In genomic region chr2:194550702-194551101, GRCh38 we compare ENCODE assay signal across 19 cellular contexts.
DNase-seq lines count a peak whose midpoint lies in the region; ATAC-seq, FAIRE-seq and TF ChIP-seq lines count a peak whose summit lies in the region.
"Had no signal": no experiment of that assay in that cellular context is flagged by ENCODE, and none has a peak within 500 bp of the region (broad histone marks: within the 10 kb centered on the region; RNA-seq: fewer than 3 reads in every experiment).

No MANE protein-coding gene starts in this region.

- no peaks in the 10 kb centered on the region for H3K4me1 ChIP-seq in DND-41 (ENCODE audit: insufficient read depth, low read length)
- H3K4me1 ChIP-seq in endothelial cell of umbilical vein (ENCODE audit: control insufficient read depth, extremely low read depth, insufficient read depth, low read length), result peaks cover 2% of the 10 kb centered on the region
- no peaks in the 10 kb centered on the region for H3K4me1 ChIP-seq in smooth muscle cell (ENCODE audit: low read depth)
- H3K4me1 ChIP-seq in body of pancreas, result no peaks in the 10 kb centered on the region

- DNase-seq in DND-41, result no peak
- DNase-seq in OCI-M1 (lab: John Stamatoyannopoulos, UW), result peak; percentile 77
- DNase-seq in endothelial cell of umbilical vein (ENCODE audit: low read depth, low spot score), result no peak
- DNase-seq in smooth muscle cell (lab: John Stamatoyannopoulos, UW; ENCODE audit: unreplicated experiment), result no peak
- DNase-seq in NCI-H526 (lab: John Stamatoyannopoulos, UW), result no peak
- no peak for DNase-seq in body of pancreas
- DNase-seq: COR-L47; DMS153; IMR-90; Karpas-422; NCI-H1105; NCI-H1694 treated with DMSO at 0.1 percent for 48 hours; NCI-H2107; NCI-H345; NCI-H69; NK-92 treated with Interleukin-12 subunit alpha and Interleukin-12 subunit beta, amount 100 ng/mL, for 24 hours; RPMI8226 had no signal

- H3K4me3 ChIP-seq in DND-41 (ENCODE audit: low read depth in 1 of 2, low read length in 2 of 2), result no peak overlapping the region
- H3K4me3 ChIP-seq in endothelial cell of umbilical vein (replicated peaks in 1 of 3; ENCODE audit: insufficient read depth in 1 of 3, low read depth in 1 of 3, low read length in 3 of 3), result no peak overlapping the region
- H3K4me3 ChIP-seq in smooth muscle cell, result no peak overlapping the region
- no peak overlapping the region for H3K4me3 ChIP-seq in body of pancreas

- dilution Hi-C loops in endothelial cell of umbilical vein (cut with MboI; ENCODE audit: extremely low pct_ligation_motif_present, low sequenced_read_pairs), result no loop called here

- no peaks in the 10 kb centered on the region for H3K27me3 ChIP-seq in DND-41 (ENCODE audit: insufficient read depth, low read length, poor library complexity)
- no peaks in the 10 kb centered on the region for H3K27me3 ChIP-seq in endothelial cell of umbilical vein (ENCODE audit: control insufficient read depth in 2 of 2, insufficient read depth in 2 of 2, low read length in 2 of 2)
- peaks cover 4% of the 10 kb centered on the region for H3K27me3 ChIP-seq in smooth muscle cell (ENCODE audit: low read depth)
- H3K27me3 ChIP-seq in body of pancreas, result no peaks in the 10 kb centered on the region

- no peaks in the 10 kb centered on the region for H3K9me3 ChIP-seq in DND-41 (ENCODE audit: insufficient read depth, low read length, severe bottlenecking)
- H3K9me3 ChIP-seq in endothelial cell of umbilical vein (replicated peaks; ENCODE audit: control insufficient read depth, insufficient read depth, low read length), result no peaks in the 10 kb centered on the region
- H3K9me3 ChIP-seq in smooth muscle cell (replicated peaks; ENCODE audit: low read depth), result no peaks in the 10 kb centered on the region
- H3K9me3 ChIP-seq in body of pancreas, result no peaks in the 10 kb centered on the region

- H3K9ac ChIP-seq in DND-41 (ENCODE audit: low read depth, low read length) (no peak overlapping the region), endothelial cell of umbilical vein (replicated peaks; ENCODE audit: extremely low read depth, insufficient read depth, low read length) (no peak overlapping the region), smooth muscle cell (ENCODE audit: low read depth) (no peak overlapping the region)

- TF ChIP-seq POLR2A in endothelial cell of umbilical vein (IDR thresholded peaks at IDR 0.05; ENCODE audit: low read depth, low read length) (no peak), body of pancreas (IDR thresholded peaks at IDR 0.05) (no peak)

- peak; percentile 40; the same call in 1 of the 3 replicates for ATAC-seq in DND-41 (ENCODE audit: insufficient read depth, low read depth)
- no peak for ATAC-seq in HG03139 (IDR thresholded peaks at IDR 0.05; ENCODE audit: unreplicated experiment)
- no peak for ATAC-seq in body of pancreas

- POLR2A ChIA-PET in endothelial cell of umbilical vein (lab: Charles Lee), result no interaction called here

- H3K79me2 ChIP-seq in DND-41 (ENCODE audit: insufficient read depth, low read length) (no peaks in the 10 kb centered on the region), endothelial cell of umbilical vein (ENCODE audit: control insufficient read depth, insufficient read depth, low read length) (no peaks in the 10 kb centered on the region), smooth muscle cell (ENCODE audit: low read depth) (no peaks in the 10 kb centered on the region)

- no peaks in the 10 kb centered on the region for H3F3A ChIP-seq in smooth muscle cell (ENCODE audit: low read depth)

- H3K4me2 ChIP-seq in DND-41 (ENCODE audit: insufficient read depth, low read length) (no peak overlapping the region), endothelial cell of umbilical vein (ENCODE audit: insufficient read depth, low read length) (no peak overlapping the region), smooth muscle cell (no peak overlapping the region)

- WGBS in smooth muscle cell (ENCODE audit: low lambda C conversion rate), result 92% methylated on average over 1 of the region's 1 CpG
- WGBS in body of pancreas, 2 donors, result 44 to 48% methylated on average over 1 of the region's 1 CpG

- 0 out of 2 replicates have a peak overlapping the region, but pooled peaks have one; percentile 37 for H2AFZ ChIP-seq in DND-41 (ENCODE audit: low read depth, low read length)
- peak overlapping the region; percentile 34 for H2AFZ ChIP-seq in endothelial cell of umbilical vein (ENCODE audit: low read depth, low read length)
- H2AFZ ChIP-seq in smooth muscle cell (ENCODE audit: low read depth), result no peak overlapping the region

- H3K27ac ChIP-seq in 22Rv1 (peak overlapping the region; percentile 0; the same call in 1 of the 2 replicates), DND-41 (ENCODE audit: low read length) (no peak overlapping the region), endothelial cell of umbilical vein (ENCODE audit: insufficient read depth, low read depth, low read length) (no peak overlapping the region), smooth muscle cell (ENCODE audit: low read depth) (no peak overlapping the region), body of pancreas (no peak overlapping the region)

- no peaks in the 10 kb centered on the region for H4K20me1 ChIP-seq in DND-41 (ENCODE audit: insufficient read depth, low read length)
- H4K20me1 ChIP-seq in endothelial cell of umbilical vein (replicated peaks; ENCODE audit: control insufficient read depth, extremely low read depth, insufficient read depth, low read length), result no peaks in the 10 kb centered on the region
- H4K20me1 ChIP-seq in smooth muscle cell (ENCODE audit: low read depth), result no peaks in the 10 kb centered on the region

- H3K9me1 ChIP-seq in endothelial cell of umbilical vein (replicated peaks; ENCODE audit: control insufficient read depth, extremely low read depth, insufficient read depth, low read length), result no peaks in the 10 kb centered on the region

- CTCF ChIA-PET in endothelial cell of umbilical vein (lab: Charles Lee), result interaction anchor here (1.0 kb wide), 1 partner anchor 317 kb away, joined by 3 read pairs; no protein-coding TSS in a partner anchor

- no peak for FAIRE-seq in endothelial cell of umbilical vein (lab: Jason Lieb, UNC)

- TF ChIP-seq CTCF in 22Rv1 (IDR thresholded peaks at IDR 0.05) (no peak), DND-41 (IDR thresholded peaks at IDR 0.05; ENCODE audit: borderline replicate concordance, extremely low read depth, low read length, poor library complexity, severe bottlenecking) (no peak), endothelial cell of umbilical vein (IDR thresholded peaks at IDR 0.05; ENCODE audit: extremely low read depth in 1 of 2, insufficient read depth in 1 of 2, low read depth in 1 of 2, low read length in 2 of 2) (no peak), smooth muscle cell (IDR thresholded peaks at IDR 0.05; ENCODE audit: borderline replicate concordance, insufficient read depth, poor library complexity, severe bottlenecking) (no peak), body of pancreas (IDR thresholded peaks at IDR 0.05) (no peak)

- BruUV-seq in endothelial cell of umbilical vein (replicated peaks; lab: Mats Ljungman, UMichigan), result no TSS peak

- intact Hi-C loops in endothelial cell of umbilical vein (cut with micrococcal nuclease) (no loop called here), body of pancreas (cut with DNase I) (no loop called here)

- H3K36me3 ChIP-seq in DND-41 (ENCODE audit: insufficient read depth, low read length) (no peaks in the 10 kb centered on the region), endothelial cell of umbilical vein (ENCODE audit: control insufficient read depth in 2 of 2, extremely low read depth in 1 of 2, insufficient read depth in 2 of 2, low read length in 2 of 2) (no peaks in the 10 kb centered on the region), smooth muscle cell (ENCODE audit: low read depth) (no peaks in the 10 kb centered on the region), body of pancreas (replicated peaks in 1 of 2; ENCODE audit: insufficient read depth in 1 of 2, low read depth in 2 of 2) (no peaks in the 10 kb centered on the region)

TF ChIP-seq in endothelial cell of umbilical vein, 7 proteins besides CTCF, POLR2A, EP300 and RAD21:
- TF ChIP-seq FOS (IDR thresholded peaks at IDR 0.05; ENCODE audit: borderline replicate concordance, insufficient read depth, low read length) (peak; percentile 55), EZH2 (IDR thresholded peaks at IDR 0.05; ENCODE audit: borderline replicate concordance, low read depth, low read length, severe bottlenecking) (no peak), MAX (IDR thresholded peaks at IDR 0.05; ENCODE audit: insufficient read depth, insufficient read length) (no peak), JUN (IDR thresholded peaks at IDR 0.05; ENCODE audit: borderline replicate concordance, insufficient read depth, insufficient read length, low read depth) (peak; percentile 44), POLR2AphosphoS5 (IDR thresholded peaks at IDR 0.05; ENCODE audit: insufficient read depth, low read depth, low read length) (no peak)
